Comparison of ENCODE assay signal across 8 cellular contexts in the genomic region with DNA sequence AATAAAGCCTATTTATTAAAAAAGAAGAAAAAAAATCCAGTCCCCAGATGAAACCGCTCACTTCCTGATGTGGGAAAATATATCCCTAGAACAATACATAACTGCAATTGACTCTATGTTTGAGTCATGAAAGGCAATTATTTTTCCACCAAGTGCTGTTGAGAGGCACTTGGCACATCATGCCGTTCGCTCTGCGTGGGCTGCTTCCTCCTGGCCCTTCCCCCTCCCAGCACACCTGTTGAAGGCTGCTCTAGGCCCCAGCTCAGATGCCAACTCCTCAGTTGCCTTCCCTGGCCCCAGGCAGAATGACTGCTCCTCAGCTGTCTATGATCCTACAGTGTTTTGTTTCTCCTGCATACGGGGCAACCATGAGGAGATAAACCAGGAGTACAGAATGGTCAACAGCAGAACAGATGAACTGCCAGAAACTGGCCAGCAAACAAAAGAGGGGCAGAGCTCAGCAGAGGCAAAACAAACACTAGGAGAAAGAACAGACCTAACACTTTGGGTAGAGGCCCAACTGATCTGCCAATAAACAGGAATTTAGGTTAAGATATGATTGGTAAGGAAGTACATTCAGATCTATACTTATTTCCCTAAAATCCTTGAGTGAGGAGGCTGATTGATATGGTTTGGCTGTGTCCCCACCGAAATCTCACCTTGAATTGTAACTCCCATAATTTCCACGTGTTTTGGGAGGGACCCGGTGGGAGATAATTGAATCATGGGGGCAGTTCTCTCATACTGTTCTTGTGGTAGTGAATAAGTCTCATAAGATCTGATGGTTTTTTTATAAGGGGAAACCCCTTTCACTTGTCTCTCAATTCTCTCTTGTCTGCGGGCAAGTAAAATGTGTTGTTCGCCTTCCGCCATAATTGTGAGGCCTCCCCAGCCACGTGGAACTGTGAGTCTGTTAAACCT. TPM values are rescaled to one million over a fixed set of nuclear protein-coding genes. Genes with fewer than 3 reads are reported as not detected.
DNase-seq lines count a peak whose midpoint lies in the region; ATAC-seq, FAIRE-seq and TF ChIP-seq lines count a peak whose summit lies in the region.

No MANE protein-coding gene starts in this region.

- H3K27me3 ChIP-seq in osteoblast (ENCODE audit: insufficient read depth, low read length), result peaks cover 2% of the 10 kb centered on the region

- TF ChIP-seq CTCF in osteoblast (IDR thresholded peaks at IDR 0.05; ENCODE audit: extremely low read depth, low read depth, low read length), result no peak

- peak overlapping the region; percentile 63 for H3K4me3 Mint-ChIP-seq in memory B cell

- H3K79me2 ChIP-seq in osteoblast (ENCODE audit: insufficient read depth, low read length), result no peaks in the 10 kb centered on the region

- H3K9me3 ChIP-seq in osteoblast (ENCODE audit: low read depth, low read length), result no peaks in the 10 kb centered on the region

- H2AFZ ChIP-seq in osteoblast (ENCODE audit: low read length), result no peak overlapping the region

- H3K27me3 Mint-ChIP-seq in memory B cell, result no peaks in the 10 kb centered on the region

- peak; percentile 86 for FAIRE-seq in GM19239 (lab: Jason Lieb, UNC)

- H3K36me3 ChIP-seq in osteoblast (ENCODE audit: insufficient read depth, low read length), result no peaks in the 10 kb centered on the region

- H3K4me1 Mint-ChIP-seq in memory B cell, result peaks cover 51% of the 10 kb centered on the region

- no peak for DNase-seq in GM19239 (ENCODE audit: insufficient read length, low spot score)
- DNase-seq in RPMI8226, result peak; percentile 12
- DNase-seq in activated naive CD8-positive, alpha-beta T cell treated with anti-CD3 and anti-CD28 coated beads, Interleukin-2, amount 50 U/mL, for 16 hours (ENCODE audit: low read depth, low spot score), result peak; percentile 60
- DNase-seq in memory B cell (ENCODE audit: low spot score in 2 of 2), result peak; percentile 32 to 39
- DNase-seq in stimulated activated naive CD4-positive, alpha-beta T cell (lab: John Stamatoyannopoulos, UW), result peak; percentile 30 to 71 (median 62)
- DNase-seq in superior temporal gyrus (ENCODE audit: extremely low spot score), result no peak
- no peak for DNase-seq in osteoblast (ENCODE audit: insufficient read length, low spot score, missing footprints)

- peak; percentile 78 for ATAC-seq in HG03432 (IDR thresholded peaks at IDR 0.05; ENCODE audit: unreplicated experiment)
- ATAC-seq in memory B cell (ENCODE audit: low read depth), result peak; percentile 78

- no peak overlapping the region for H3K27ac ChIP-seq in osteoblast (ENCODE audit: low read depth, low read length)

- H3K9me3 Mint-ChIP-seq in memory B cell, result no peaks in the 10 kb centered on the region

- H3K4me1 ChIP-seq in osteoblast (ENCODE audit: insufficient read depth, low read length), result no peaks in the 10 kb centered on the region

- no peak overlapping the region for H3K4me2 ChIP-seq in osteoblast (ENCODE audit: insufficient read depth, low read length)

- no peak overlapping the region for H3K4me3 ChIP-seq in osteoblast (ENCODE audit: insufficient read depth, low read length)

- peaks cover 34% of the 10 kb centered on the region for H3K36me3 Mint-ChIP-seq in memory B cell

- H4K20me1 ChIP-seq in osteoblast (ENCODE audit: insufficient read depth, low read length), result no peaks in the 10 kb centered on the region

- H3K27ac Mint-ChIP-seq in memory B cell, result peak overlapping the region; percentile 97

RNA-seq across cellular contexts. Expression of a gene that starts 58.7 kb away (rescaled TPM):
- 19.2 and 29.7 TPM in 2 replicates for total RNA-seq in osteoblast

Comparison
In these comparisons a context has a peak if more than half of its experiments do, and no peak if none do; other contexts are left out.
1. DNase-seq: peak in RPMI8226 (single experiment), activated naive CD8-positive, alpha-beta T cell treated with anti-CD3 and anti-CD28 coated beads, Interleukin-2, amount 50 U/mL, for 16 hours (single experiment), memory B cell (2 of 2) and stimulated activated naive CD4-positive, alpha-beta T cell (6 of 6); none in GM19239 (single experiment), superior temporal gyrus (single experiment) and osteoblast (single experiment).